27 cellular contexts compared by ENCODE assay signal in the genomic region with DNA sequence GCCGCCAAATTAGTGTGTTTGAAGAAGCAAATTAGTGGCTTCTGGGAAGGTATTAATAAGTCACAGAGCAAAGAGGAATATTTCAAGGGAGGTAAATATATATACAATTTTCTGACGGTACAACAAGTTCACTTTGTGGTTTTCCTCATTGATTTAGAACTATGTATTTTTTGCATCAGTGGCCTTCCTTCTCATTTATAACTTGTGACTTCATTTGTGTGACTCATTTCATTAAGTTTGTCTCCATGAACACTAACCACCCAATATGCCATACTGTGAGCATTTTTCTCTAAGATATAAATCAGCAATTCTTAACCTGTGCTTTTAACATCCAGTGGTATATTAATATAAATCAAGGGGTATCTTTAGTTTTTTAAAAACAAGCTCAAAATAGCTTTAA. TPM values are rescaled to one million over a fixed set of nuclear protein-coding genes. Genes with fewer than 3 reads are reported as not detected.
DNase-seq lines count a peak whose midpoint lies in the region; ATAC-seq and TF ChIP-seq lines count a peak whose summit lies in the region.
"Had no signal": no experiment of that assay in that cellular context is flagged by ENCODE, and none has a peak within 500 bp of the region (broad histone marks: within the 10 kb centered on the region; RNA-seq: fewer than 3 reads in every experiment).

No MANE protein-coding gene starts in this region.

- H3K27ac ChIP-seq in adrenal gland, result no peak overlapping the region
- H3K27ac ChIP-seq: body of pancreas, parathyroid adenoma, Peyer's patch, right lobe of liver, SJCRH30, tibial artery had no signal

- DNase-seq in HT1080 (ENCODE audit: low read depth) (peak; percentile 46), astrocyte of the cerebellum (ENCODE audit: low read depth) (peak; percentile 9), iris pigment epithelial cell (ENCODE audit: low read depth) (peak; percentile 60), hepatic stellate cell (ENCODE audit: low spot score) (no peak), adrenal gland (no peak), NCI-H1436 (lab: John Stamatoyannopoulos, UW) (no peak)
- no peak for DNase-seq in naive thymus-derived CD8-positive, alpha-beta T cell
- DNase-seq: activated CD4-positive, alpha-beta memory T cell treated with anti-CD3 and anti-CD28 coated beads for 36 hours; body of pancreas; CD4-positive, CD25-positive, alpha-beta regulatory T cell; effector CD4-positive, alpha-beta T cell; erythroblast; H9; hypothalamus; IMR-90; mucosa of descending colon; NCI-H1436 treated with DMSO at 0.1 percent for 48 hours; NCI-H510A treated with DMSO at 0.1 percent for 48 hours; Peyer's patch; right lobe of liver; SJCRH30; stimulated activated naive CD8-positive, alpha-beta T cell treated with anti-CD3 and anti-CD28 coated beads, Interleukin-15, amount 100 ng/mL, for 72 hours; T-helper 1 cell; tibial artery had no signal

- no peaks in the 10 kb centered on the region for H3K36me3 Mint-ChIP-seq in naive thymus-derived CD8-positive, alpha-beta T cell
- H3K36me3 Mint-ChIP-seq: activated CD4-positive, alpha-beta memory T cell treated with anti-CD3 and anti-CD28 coated beads for 36 hours; activated naive CD4-positive, alpha-beta T cell treated with anti-CD3 and anti-CD28 coated beads, Interleukin-2, amount 50 U/mL, for 72 hours; CD4-positive, CD25-positive, alpha-beta regulatory T cell had no signal

- WGBS in adrenal gland, 4 donors, result 76 to 86% (median 80%) methylated on average over 2 of the region's 2 CpGs

- POLR2A ChIA-PET in naive thymus-derived CD8-positive, alpha-beta T cell (lab: Charles Lee), result no interaction called here

- no peak for ATAC-seq in naive thymus-derived CD8-positive, alpha-beta T cell
- ATAC-seq: activated naive CD4-positive, alpha-beta T cell treated with anti-CD3 and anti-CD28 coated beads, Interleukin-2, amount 50 U/mL, for 72 hours; body of pancreas; mucosa of descending colon; right lobe of liver; stimulated activated naive CD8-positive, alpha-beta T cell treated with anti-CD3 and anti-CD28 coated beads, Interleukin-15, amount 100 ng/mL, for 72 hours had no signal

- H3K4me1 ChIP-seq in adrenal gland (replicated peaks in 1 of 2), result peaks cover 4 to 25% of the 10 kb centered on the region in 2 donors
- H3K4me1 ChIP-seq: body of pancreas, parathyroid adenoma, Peyer's patch, right lobe of liver, SJCRH30, tibial artery had no signal

- TF ChIP-seq CTCF in astrocyte of the cerebellum (IDR thresholded peaks at IDR 0.05; ENCODE audit: low read depth, low read length, missing control alignments) (no peak), adrenal gland (IDR thresholded peaks at IDR 0.05) (no peak)

- no peak overlapping the region for H3K4me3 ChIP-seq in astrocyte of the cerebellum (ENCODE audit: low read depth, low read length)
- H3K4me3 ChIP-seq in adrenal gland, result no peak overlapping the region
- H3K4me3 ChIP-seq: body of pancreas, mucosa of descending colon, Peyer's patch, right lobe of liver, SJCRH30, tibial artery had no signal

- in situ Hi-C loops in astrocyte of the cerebellum (cut with HindIII; ENCODE audit: low sequenced_read_pairs), result no loop called here

- H3K9me3 ChIP-seq in adrenal gland (replicated peaks in 1 of 3), result peaks cover 0 to 7% (median 0%) of the 10 kb centered on the region in 3 donors
- H3K9me3 ChIP-seq: body of pancreas, mucosa of descending colon, Peyer's patch, right lobe of liver, SJCRH30, tibial artery had no signal

- peaks cover 0 to 8% (median 5%) of the 10 kb centered on the region in 5 donors for H3K27me3 Mint-ChIP-seq in naive thymus-derived CD8-positive, alpha-beta T cell
- H3K27me3 Mint-ChIP-seq: stimulated activated naive CD8-positive, alpha-beta T cell treated with anti-CD3 and anti-CD28 coated beads, Interleukin-15, amount 100 ng/mL, for 72 hours had no signal

- no peak overlapping the region for H3K27ac Mint-ChIP-seq in naive thymus-derived CD8-positive, alpha-beta T cell
- H3K27ac Mint-ChIP-seq: activated CD4-positive, alpha-beta memory T cell treated with anti-CD3 and anti-CD28 coated beads for 36 hours; activated naive CD4-positive, alpha-beta T cell treated with anti-CD3 and anti-CD28 coated beads, Interleukin-2, amount 50 U/mL, for 72 hours; activated T-helper 2 cell treated with anti-CD3 and anti-CD28 coated beads, Interferon-gamma antibody, Interleukin-2, Interleukin-4, amounts not matched to agents 10 μg/mL and 5 μg/mL and 100 μg/mL, durations not matched to agents 14 hours and 24 hours and 36 hours; CD4-positive, CD25-positive, alpha-beta regulatory T cell; H9; stimulated activated naive CD8-positive, alpha-beta T cell treated with anti-CD3 and anti-CD28 coated beads, Interleukin-15, amount 100 ng/mL, for 72 hours had no signal

- intact Hi-C loops in adrenal gland (cut with DNase I), result no loop called here

- H3K4me1 Mint-ChIP-seq in naive thymus-derived CD8-positive, alpha-beta T cell, result peaks cover 0 to 12% (median 0%) of the 10 kb centered on the region in 4 donors
- H3K4me1 Mint-ChIP-seq: CD4-positive, CD25-positive, alpha-beta regulatory T cell; stimulated activated naive CD8-positive, alpha-beta T cell treated with anti-CD3 and anti-CD28 coated beads, Interleukin-15, amount 100 ng/mL, for 72 hours had no signal

- H3K4me3 Mint-ChIP-seq in naive thymus-derived CD8-positive, alpha-beta T cell, result no peak overlapping the region
- H3K4me3 Mint-ChIP-seq: activated CD4-positive, alpha-beta memory T cell treated with anti-CD3 and anti-CD28 coated beads for 36 hours; CD4-positive, CD25-positive, alpha-beta regulatory T cell; H9; stimulated activated naive CD8-positive, alpha-beta T cell treated with anti-CD3 and anti-CD28 coated beads, Interleukin-15, amount 100 ng/mL, for 72 hours had no signal

- no peaks in the 10 kb centered on the region for H3K27me3 ChIP-seq in adrenal gland
- H3K27me3 ChIP-seq: body of pancreas, Peyer's patch, right lobe of liver, SJCRH30, tibial artery had no signal

- TF ChIP-seq POLR2A in adrenal gland (IDR thresholded peaks at IDR 0.05), result no peak

- no peaks in the 10 kb centered on the region for H3K9me3 Mint-ChIP-seq in naive thymus-derived CD8-positive, alpha-beta T cell
- H3K9me3 Mint-ChIP-seq: activated CD4-positive, alpha-beta memory T cell treated with anti-CD3 and anti-CD28 coated beads for 36 hours; activated naive CD4-positive, alpha-beta T cell treated with anti-CD3 and anti-CD28 coated beads, Interleukin-2, amount 50 U/mL, for 72 hours; activated T-helper 2 cell treated with anti-CD3 and anti-CD28 coated beads, Interferon-gamma antibody, Interleukin-2, Interleukin-4, amounts not matched to agents 10 μg/mL and 5 μg/mL and 100 μg/mL, durations not matched to agents 14 hours and 24 hours and 36 hours; H9; stimulated activated naive CD8-positive, alpha-beta T cell treated with anti-CD3 and anti-CD28 coated beads, Interleukin-15, amount 100 ng/mL, for 72 hours had no signal

- H3K36me3 ChIP-seq in adrenal gland (replicated peaks in 1 of 2), result no peaks in the 10 kb centered on the region
- H3K36me3 ChIP-seq: Peyer's patch, right lobe of liver, SJCRH30, tibial artery had no signal

RNA-seq across cellular contexts. Expression of gene ARHGAP5, which starts 29.3 kb away (rescaled TPM):
- 34.9 and 36.8 TPM in 2 replicates for total RNA-seq in HT1080 (2014; rRNA removed; shearing (Covaris generic))
- 26.7 and 35.0 TPM in 2 replicates for polyA plus RNA-seq in HT1080 (2015; cell fraction: cytosol; rRNA removed)
- 32.2 and 33.1 TPM in 2 replicates for polyA plus RNA-seq in HT1080 (2015; cell fraction: nucleus; rRNA removed)
- 10 to 100 TPM; 42.3 to 100.0 (median 79.9) TPM for total RNA-seq in adrenal gland
- polyA plus RNA-seq in adrenal gland, result 10 to 100 TPM; 11.9 to 49.1 (median 15.8) TPM
- total RNA-seq in naive thymus-derived CD8-positive, alpha-beta T cell, result 10 to 100 TPM; 66.6 to 71.7 TPM
- polyA plus RNA-seq in naive thymus-derived CD8-positive, alpha-beta T cell, result 10 to 100 TPM; 16.1 to 32.1 (median 24.8) TPM

Comparison
In these comparisons a context has a peak if more than half of its experiments do, and no peak if none do; other contexts are left out.
1. DNase-seq: peak in HT1080 (single experiment), astrocyte of the cerebellum (single experiment) and iris pigment epithelial cell (single experiment); none in hepatic stellate cell (single experiment), adrenal gland (0 of 7), naive thymus-derived CD8-positive, alpha-beta T cell (0 of 10) and NCI-H1436 (single experiment).